In genomic region chr1:3327936-3328590, GRCh38 we compare ENCODE assay signal across 20 cellular contexts.
A peak's percentile ranks its signal among the peaks of the same experiment; 100 is the strongest.
DNase-seq lines count a peak whose midpoint lies in the region; ATAC-seq, FAIRE-seq and TF ChIP-seq lines count a peak whose summit lies in the region.
"Had no signal": no experiment of that assay in that cellular context is flagged by ENCODE, and none has a peak within 500 bp of the region (broad histone marks: within the 10 kb centered on the region; RNA-seq: fewer than 3 reads in every experiment).

No MANE protein-coding gene starts in this region.

- H2AFZ ChIP-seq in H1 (ENCODE audit: low read length) = no peak overlapping the region

- no peak overlapping the region for H3K9ac ChIP-seq in H1 (replicated peaks in 1 of 4; ENCODE audit: extremely low read depth in 1 of 4, low read depth in 3 of 4, low read length in 3 of 4)

- TF ChIP-seq POLR2A in H1 (IDR thresholded peaks at IDR 0.05; ENCODE audit: control extremely low read depth in 1 of 2, low read depth in 2 of 2, low read length in 2 of 2) = no peak

- no peak overlapping the region for H2BK120ac ChIP-seq in H1 (replicated peaks; ENCODE audit: low read depth, low read length)

- TF ChIP-seq EP300 in H1 (IDR thresholded peaks at IDR 0.05; ENCODE audit: borderline replicate concordance in 1 of 2, low read depth in 2 of 2, low read length in 2 of 2) = no peak

- POLR2A ChIA-PET in H1 (lab: Charles Lee; ENCODE audit: partially characterized antibody) = no interaction called here

- no peaks in the 10 kb centered on the region for H3K79me2 ChIP-seq in H1 (ENCODE audit: control insufficient read depth in 1 of 2, insufficient read depth in 2 of 2, low read length in 2 of 2)

- no peak overlapping the region for H2BK12ac ChIP-seq in H1 (ENCODE audit: low read depth, low read length)

- no peak for TF ChIP-seq RAD21 in H1 (IDR thresholded peaks at IDR 0.05 in 1 of 2, conservative IDR thresholded peaks at IDR 0.05 in 1 of 2; ENCODE audit: low read depth in 2 of 2, low read length in 2 of 2)

- no peak overlapping the region for H4K91ac ChIP-seq in H1 (replicated peaks; ENCODE audit: insufficient read length, low read length)

- no peak overlapping the region for H2BK15ac ChIP-seq in H1 (ENCODE audit: low read length)

- H3K36me3 ChIP-seq in H1 (ENCODE audit: control insufficient read depth in 2 of 4, insufficient read depth in 4 of 4, low read length in 3 of 4) (no peaks in the 10 kb centered on the region), tibial artery (no peaks in the 10 kb centered on the region), lower lobe of right lung (no peaks in the 10 kb centered on the region)
- H3K36me3 ChIP-seq: HAP-1, SJSA1 had no signal

- no peak overlapping the region for H3K18ac ChIP-seq in H1 (ENCODE audit: extremely low read depth, low read length)

- no peak overlapping the region for H4K5ac ChIP-seq in H1 (ENCODE audit: insufficient read length, low read depth, low read length)

- WGBS in H1 (ENCODE audit: extremely low coverage in 1 of 2, insufficient coverage in 1 of 2, insufficient read length in 1 of 2, insufficient replicate concordance in 2 of 2, low coverage in 1 of 2, low lambda C conversion rate in 2 of 2, missing lambda C conversion rate in 1 of 2), 2 experiments = 89% methylated on average over 15 of the region's 15 CpGs; no CpG with 5 or more reads in 1 of the 2 experiments
- WGBS in right cardiac atrium = 53% methylated on average over 15 of the region's 15 CpGs

- no peak overlapping the region for H3K14ac ChIP-seq in H1 (ENCODE audit: insufficient read length)

- no peak for FAIRE-seq in H1 (lab: Jason Lieb, UNC)
- no peak for FAIRE-seq in D721Med (lab: Jason Lieb, UNC)

- H3K23ac ChIP-seq in H1 (ENCODE audit: insufficient read length) = no peak overlapping the region

- H3K4me3 ChIP-seq in H1 (ENCODE audit: extremely low read depth in 1 of 4, insufficient read depth in 2 of 4, low read depth in 3 of 4, low read length in 4 of 4) (no peak overlapping the region), right cardiac atrium (ENCODE audit: low read length) (no peak overlapping the region), tibial artery (no peak overlapping the region), lower lobe of right lung (no peak overlapping the region)
- H3K4me3 ChIP-seq: HAP-1, SJSA1 had no signal

- H2BK5ac ChIP-seq in H1 (ENCODE audit: low read depth, low read length) = no peak overlapping the region

- H2AK5ac ChIP-seq in H1 (ENCODE audit: low read depth, low read length) = no peak overlapping the region

- intact Hi-C loops in Right ventricle myocardium superior (cut with DNase I) (no loop called here), cardiac septum (cut with DNase I) (loop anchor here (2.0 kb wide), 1 partner anchor 19 kb away; no protein-coding TSS in a partner anchor), right cardiac atrium (cut with DNase I) (no loop called here), tibial artery (cut with DNase I; ENCODE audit: low total_unique reads) (no loop called here), lower lobe of right lung (cut with DNase I) (no loop called here)

- no peaks in the 10 kb centered on the region for H4K20me1 ChIP-seq in H1 (replicated peaks in 1 of 2; ENCODE audit: control insufficient read depth in 1 of 2, insufficient read depth in 2 of 2, low read length in 2 of 2)

- H3K27ac ChIP-seq in H1 (ENCODE audit: low read depth, low read length) = no peak overlapping the region
- no peak overlapping the region for H3K27ac ChIP-seq in right cardiac atrium (ENCODE audit: low read length)
- peak overlapping the region; percentile 1 to 43 for H3K27ac ChIP-seq in tibial artery
- no peak overlapping the region for H3K27ac ChIP-seq in lower lobe of right lung
- H3K27ac ChIP-seq: SJSA1 had no signal

- no peak overlapping the region for H3K4ac ChIP-seq in H1 (replicated peaks; ENCODE audit: insufficient read length, low read depth, low read length)

- ATAC-seq in Right ventricle myocardium superior (ENCODE audit: poor library complexity) (peak; percentile 74), right cardiac atrium (peak in 1 of 2 donors; percentile 52), lower lobe of right lung (no peak)

- DNase-seq in Right ventricle myocardium superior (peak; percentile 85), cardiac septum (ENCODE audit: low spot score) (no peak), H1 (ENCODE audit: low read depth in 1 of 2, low spot score in 2 of 2) (no peak), right cardiac atrium (peak; percentile 50 to 78 (median 67)), tibial artery (no peak), lower lobe of right lung (no peak), DMS 273 (lab: John Stamatoyannopoulos, UW; ENCODE audit: unreplicated experiment) (no peak), D721Med (ENCODE audit: insufficient read length, low spot score) (no peak)
- DNase-seq: 8988T; CD4-positive, CD25-positive, alpha-beta regulatory T cell; COR-L47; DMS153; GDM1; MM.1S; NCI-H1105; NCI-H1694; NCI-H2081 treated with DMSO at 0.1 percent for 48 hours; NCI-H748 treated with DMSO at 0.1 percent for 48 hours had no signal

- no peak overlapping the region for H2BK20ac ChIP-seq in H1 (ENCODE audit: low read length)

- H3K27me3 ChIP-seq in H1 (replicated peaks in 1 of 4; ENCODE audit: control insufficient read depth in 3 of 4, extremely low read depth in 1 of 4, insufficient read depth in 3 of 4, low read length in 3 of 4) (no peaks in the 10 kb centered on the region), right cardiac atrium (ENCODE audit: control insufficient read depth, insufficient read depth) (no peaks in the 10 kb centered on the region), tibial artery (no peaks in the 10 kb centered on the region), lower lobe of right lung (ENCODE audit: low read depth) (peaks cover 6% of the 10 kb centered on the region)
- H3K27me3 ChIP-seq: SJSA1 had no signal

- H3K23me2 ChIP-seq in H1 (ENCODE audit: low read depth, low read length) = no peaks in the 10 kb centered on the region

- TF ChIP-seq CTCF in H1 (IDR thresholded peaks at IDR 0.05; ENCODE audit: control extremely low read depth in 1 of 3, insufficient read depth in 1 of 3, low read depth in 1 of 3, low read length in 3 of 3) = no peak
- TF ChIP-seq CTCF in tibial artery (IDR thresholded peaks at IDR 0.05) = no peak
- TF ChIP-seq CTCF in lower lobe of right lung (IDR thresholded peaks at IDR 0.05) = no peak
- TF ChIP-seq CTCF in D721Med (IDR thresholded peaks at IDR 0.05; ENCODE audit: insufficient read depth, missing control alignments) = no peak

- no peak overlapping the region for H3K56ac ChIP-seq in H1 (replicated peaks; ENCODE audit: insufficient read length, low read depth, low read length)

- H3K79me1 ChIP-seq in H1 (ENCODE audit: low read depth, low read length) = no peaks in the 10 kb centered on the region

- CTCF ChIA-PET in H1 (lab: Charles Lee; ENCODE audit: partially characterized antibody) = interaction anchor here (0.7 to 1.1 kb wide), 3 partner anchors 9 to 88 kb away, joined by 3 to 4 read pairs (median 4); no protein-coding TSS in a partner anchor

- H3K4me2 ChIP-seq in H1 (ENCODE audit: insufficient read depth in 1 of 2, low read depth in 2 of 2, low read length in 2 of 2) = no peak overlapping the region

- peak overlapping the region; percentile 17; the same call in 1 of the 2 replicates for H4K8ac ChIP-seq in H1 (ENCODE audit: extremely low read depth, insufficient read depth, low read length)

- no peaks in the 10 kb centered on the region; a peak in 1 of 4 replicates for H3K9me3 ChIP-seq in H1 (ENCODE audit: insufficient read depth in 2 of 2, low read depth in 1 of 2, low read length in 1 of 2)
- no peaks in the 10 kb centered on the region for H3K9me3 ChIP-seq in right cardiac atrium (ENCODE audit: control insufficient read depth, low read length)
- H3K9me3 ChIP-seq in tibial artery = no peaks in the 10 kb centered on the region
- H3K9me3 ChIP-seq in lower lobe of right lung = no peaks in the 10 kb centered on the region
- H3K9me3 ChIP-seq: HAP-1, SJSA1 had no signal

- no peaks in the 10 kb centered on the region; a peak in 1 of 7 replicates for H3K4me1 ChIP-seq in H1 (replicated peaks in 1 of 4; ENCODE audit: control insufficient read depth in 3 of 4, insufficient read depth in 4 of 4, low read length in 3 of 4)
- no peaks in the 10 kb centered on the region for H3K4me1 ChIP-seq in right cardiac atrium (ENCODE audit: control insufficient read depth, insufficient read depth, low read length)
- H3K4me1 ChIP-seq in tibial artery = peaks cover 0 to 52% (median 15%) of the 10 kb centered on the region in 4 donors
- H3K4me1 ChIP-seq in lower lobe of right lung = no peaks in the 10 kb centered on the region
- H3K4me1 ChIP-seq: SJSA1 had no signal

TF ChIP-seq in H1, 55 proteins besides CTCF, POLR2A, EP300 and RAD21 (continues in another document):
- TF ChIP-seq POU5F1 (IDR thresholded peaks at IDR 0.05; ENCODE audit: low read depth, low read length) (no peak), SUZ12 (IDR thresholded peaks at IDR 0.05; ENCODE audit: low read length) (no peak), SP2 (IDR thresholded peaks at IDR 0.05; ENCODE audit: low read length) (no peak), EGR1 (IDR thresholded peaks at IDR 0.05; ENCODE audit: borderline replicate concordance, low read depth, low read length) (no peak), BACH1 (IDR thresholded peaks at IDR 0.05; ENCODE audit: low read length) (no peak), NRF1 (IDR thresholded peaks at IDR 0.05; ENCODE audit: low read depth, low read length) (no peak), SP1 (IDR thresholded peaks at IDR 0.05; ENCODE audit: low read depth, low read length) (no peak), RNF2 (IDR thresholded peaks at IDR 0.05; ENCODE audit: borderline replicate concordance, low read depth, low read length, missing control alignments, poor library complexity, severe bottlenecking) (no peak), RXRA (IDR thresholded peaks at IDR 0.05; ENCODE audit: insufficient read depth, low read depth, low read length) (no peak), YY1 (IDR thresholded peaks at IDR 0.05; ENCODE audit: low read depth, low read length) (no peak), TAF7 (optimal IDR thresholded peaks at IDR 0.05; ENCODE audit: borderline replicate concordance, low read depth, low read length) (no peak), EZH2 (IDR thresholded peaks at IDR 0.05; ENCODE audit: low read depth, low read length, severe bottlenecking) (no peak)
- TF ChIP-seq, protein P1, sequence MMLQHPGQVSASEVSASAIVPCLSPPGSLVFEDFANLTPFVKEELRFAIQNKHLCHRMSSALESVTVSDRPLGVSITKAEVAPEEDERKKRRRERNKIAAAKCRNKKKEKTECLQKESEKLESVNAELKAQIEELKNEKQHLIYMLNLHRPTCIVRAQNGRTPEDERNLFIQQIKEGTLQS (IDR thresholded peaks at IDR 0.05; ENCODE audit: insufficient read depth, low read depth, low read length) = no peak
- TF ChIP-seq, protein P2, sequence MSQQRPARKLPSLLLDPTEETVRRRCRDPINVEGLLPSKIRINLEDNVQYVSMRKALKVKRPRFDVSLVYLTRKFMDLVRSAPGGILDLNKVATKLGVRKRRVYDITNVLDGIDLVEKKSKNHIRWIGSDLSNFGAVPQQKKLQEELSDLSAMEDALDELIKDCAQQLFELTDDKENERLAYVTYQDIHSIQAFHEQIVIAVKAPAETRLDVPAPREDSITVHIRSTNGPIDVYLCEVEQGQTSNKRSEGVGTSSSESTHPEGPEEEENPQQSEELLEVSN (IDR thresholded peaks at IDR 0.05) = no peak

Comparison
In these comparisons a context has a peak if more than half of its experiments do, and no peak if none do; other contexts are left out.
1. DNase-seq: peak in Right ventricle myocardium superior (single experiment) and right cardiac atrium (3 of 3); none in cardiac septum (single experiment), H1 (0 of 2), tibial artery (0 of 2), lower lobe of right lung (single experiment), DMS 273 (single experiment) and D721Med (single experiment).
2. H3K27ac ChIP-seq: peak in tibial artery (2 of 2); none in H1 (single experiment), right cardiac atrium (single experiment) and lower lobe of right lung (single experiment).